ENCODE assay signal across 9 cellular contexts in genomic region chr1:66980745-66981367, GRCh38. TPM values are rescaled to one million over a fixed set of nuclear protein-coding genes. Genes with fewer than 3 reads are reported as not detected.
A peak's percentile ranks its signal among the peaks of the same experiment; 100 is the strongest.
DNase-seq lines count a peak whose midpoint lies in the region; ATAC-seq and TF ChIP-seq lines count a peak whose summit lies in the region.
"Had no signal": no experiment of that assay in that cellular context is flagged by ENCODE, and none has a peak within 500 bp of the region (broad histone marks: within the 10 kb centered on the region; RNA-seq: fewer than 3 reads in every experiment).

No MANE protein-coding gene starts in this region.

- H3K36me3 ChIP-seq in adrenal gland (replicated peaks in 1 of 2): peaks cover 0 to 61% of the 10 kb centered on the region in 2 donors

- DNase-seq in ACHN: peak; percentile 34
- DNase-seq in HFF-Myc (ENCODE audit: extremely low read depth, low read depth): peak; percentile 9
- DNase-seq in adrenal gland: no peak
- peak; percentile 21 for DNase-seq in medulla oblongata (ENCODE audit: extremely low spot score)
- no peak for DNase-seq in mucosa of gallbladder (ENCODE audit: low spot score)
- DNase-seq in NCI-H146 (lab: John Stamatoyannopoulos, UW): no peak
- DNase-seq: NCI-H446 had no signal

- TF ChIP-seq CTCF in HFF-Myc (IDR thresholded peaks at IDR 0.05; ENCODE audit: low read depth, low read length, missing control alignments) (no peak), adrenal gland (IDR thresholded peaks at IDR 0.05) (no peak)

- H3K27ac ChIP-seq in adrenal gland: peak overlapping the region in 4 of 5 donors; percentile 45 to 70 (median 64)

- intact Hi-C loops in adrenal gland (cut with DNase I): no loop called here

- TF ChIP-seq POLR2A in adrenal gland (IDR thresholded peaks at IDR 0.05): no peak

- no peaks in the 10 kb centered on the region for H3K9me3 ChIP-seq in adrenal gland (replicated peaks in 1 of 3)

- H3K4me3 ChIP-seq in HFF-Myc (replicated peaks; ENCODE audit: low read depth, low read length): no peak overlapping the region
- peak overlapping the region in 1 of 4 donors; percentile 49 for H3K4me3 ChIP-seq in adrenal gland

- no peaks in the 10 kb centered on the region for H3K27me3 ChIP-seq in adrenal gland

- H3K4me1 ChIP-seq in adrenal gland (replicated peaks in 1 of 2): peaks cover 0 to 18% of the 10 kb centered on the region in 2 donors

- ATAC-seq in GM18858 (IDR thresholded peaks at IDR 0.05; ENCODE audit: unreplicated experiment) (no peak), GM21423 (IDR thresholded peaks at IDR 0.05; ENCODE audit: unreplicated experiment) (no peak)

- in situ Hi-C loops in ACHN (cut with HindIII; ENCODE audit: low pct_ligation_motif_present, low pct_unique_long_range_greater_than_20kb, low sequenced_read_pairs): no loop called here

- 19 to 39% (median 33%) methylated on average over 1 of the region's 1 CpG for WGBS in adrenal gland, 4 donors

RNA-seq across cellular contexts. Expression of gene MIER1, which starts 56.1 kb away (rescaled TPM):
- 10 to 100 TPM; 16.1 to 62.9 (median 38.2) TPM for total RNA-seq in adrenal gland
- 10 to 100 TPM; 13.0 to 34.2 (median 21.6) TPM for polyA plus RNA-seq in adrenal gland
- total RNA-seq in mucosa of gallbladder: 38.5 TPM

RNA-seq across cellular contexts. Expression of gene DNAI4, which starts 56.2 kb away (rescaled TPM):
- total RNA-seq in adrenal gland (1 to 10 TPM; 1.6 to 9.0 (median 4.6) TPM), mucosa of gallbladder (17.1 TPM)
- polyA plus RNA-seq in adrenal gland: 1 to 10 TPM; 2.0 to 4.4 (median 4.1) TPM

Comparison
In these comparisons a context has a peak if more than half of its experiments do, and no peak if none do; other contexts are left out.
1. DNase-seq: peak in ACHN (single experiment), HFF-Myc (single experiment) and medulla oblongata (single experiment); none in adrenal gland (0 of 7), mucosa of gallbladder (single experiment) and NCI-H146 (single experiment).